ENCODE assay signal across 13 cellular contexts in genomic region chr5:138029944-138030343, GRCh38. TPM values are rescaled to one million over a fixed set of nuclear protein-coding genes. Genes with fewer than 3 reads are reported as not detected.
DNase-seq lines count a peak whose midpoint lies in the region; ATAC-seq and TF ChIP-seq lines count a peak whose summit lies in the region.
"Had no signal": no experiment of that assay in that cellular context is flagged by ENCODE, and none has a peak within 500 bp of the region (broad histone marks: within the 10 kb centered on the region; RNA-seq: fewer than 3 reads in every experiment).

No MANE protein-coding gene starts in this region.

- H3K27ac Mint-ChIP-seq in Caco-2 (ENCODE audit: unreplicated experiment) (no peak overlapping the region), HFFc6 (peak overlapping the region; percentile 2; the same call in 1 of the 2 replicates)
- peak overlapping the region; percentile 97 for H3K27ac Mint-ChIP-seq in activated CD4-positive, alpha-beta memory T cell treated with anti-CD3 and anti-CD28 coated beads, Interleukin-2, amount 10 ng/mL, durations not matched to agents 7 days and 5 days
- peak overlapping the region in 3 of 9 donors; percentile 10 to 14 (median 12) for H3K27ac Mint-ChIP-seq in naive thymus-derived CD4-positive, alpha-beta T cell

- intact Hi-C loops in Caco-2 (cut with micrococcal nuclease; ENCODE audit: unreplicated experiment), result no loop called here
- intact Hi-C loops in naive thymus-derived CD4-positive, alpha-beta T cell (cut with micrococcal nuclease), result loop anchor here (5.0 to 10.0 kb wide), 8 partner anchors 302 to 1535 kb away; partner anchors contain the start of genes CDC25C (in 1 of the 2), EGR1 (in 1 of the 2), ETF1 (in 1 of the 2) and FAM53C (in 1 of the 2)
- intact Hi-C loops in sciatic nerve (cut with DNase I), result no loop called here

- H3K27me3 Mint-ChIP-seq in Caco-2 (ENCODE audit: insufficient read depth, unreplicated experiment) (no peaks in the 10 kb centered on the region), HFFc6 (ENCODE audit: insufficient read depth) (peaks cover 2% of the 10 kb centered on the region)
- H3K27me3 Mint-ChIP-seq in activated CD4-positive, alpha-beta memory T cell treated with anti-CD3 and anti-CD28 coated beads, Interleukin-2, amount 10 ng/mL, durations not matched to agents 7 days and 5 days, result no peaks in the 10 kb centered on the region
- H3K27me3 Mint-ChIP-seq in naive thymus-derived CD4-positive, alpha-beta T cell, result no peaks in the 10 kb centered on the region

- peaks cover 30% of the 10 kb centered on the region for H3K36me3 Mint-ChIP-seq in Caco-2 (ENCODE audit: insufficient read depth, unreplicated experiment)
- peaks cover 19% of the 10 kb centered on the region; the same call in 1 of the 2 replicates for H3K36me3 Mint-ChIP-seq in HFFc6 (ENCODE audit: low read depth)
- peaks cover 40% of the 10 kb centered on the region for H3K36me3 Mint-ChIP-seq in activated CD4-positive, alpha-beta memory T cell treated with anti-CD3 and anti-CD28 coated beads, Interleukin-2, amount 10 ng/mL, durations not matched to agents 7 days and 5 days (ENCODE audit: low read depth)
- peaks cover 3 to 18% (median 9%) of the 10 kb centered on the region in 5 donors for H3K36me3 Mint-ChIP-seq in naive thymus-derived CD4-positive, alpha-beta T cell

- POLR2A ChIA-PET in Caco-2 (lab: Charles Lee), result interaction anchor here (0.6 to 0.7 kb wide), 3 partner anchors 99 to 875 kb away, joined by 4 to 19 read pairs (median 8); no protein-coding TSS in a partner anchor
- POLR2A ChIA-PET in activated CD4-positive, alpha-beta memory T cell treated with anti-CD3 and anti-CD28 coated beads, Interleukin-2, amount 10 ng/mL, durations not matched to agents 7 days and 5 days (lab: Charles Lee), result interaction anchor here (1.0 kb wide), 1 partner anchor 35 kb away, joined by 3 read pairs; no protein-coding TSS in a partner anchor
- POLR2A ChIA-PET in naive thymus-derived CD4-positive, alpha-beta T cell (lab: Charles Lee), result interaction anchor here (0.6 to 0.7 kb wide), 2 partner anchors 21 to 77 kb away, joined by 3 to 4 read pairs; no protein-coding TSS in a partner anchor

- ATAC-seq in naive thymus-derived CD4-positive, alpha-beta T cell, result no peak
- ATAC-seq in sciatic nerve, result no peak

- no peaks in the 10 kb centered on the region for H3K9me3 Mint-ChIP-seq in Caco-2 (ENCODE audit: unreplicated experiment)
- H3K9me3 Mint-ChIP-seq in HFFc6, result no peaks in the 10 kb centered on the region
- no peaks in the 10 kb centered on the region for H3K9me3 Mint-ChIP-seq in activated CD4-positive, alpha-beta memory T cell treated with anti-CD3 and anti-CD28 coated beads, Interleukin-2, amount 10 ng/mL, durations not matched to agents 7 days and 5 days
- no peaks in the 10 kb centered on the region for H3K9me3 Mint-ChIP-seq in naive thymus-derived CD4-positive, alpha-beta T cell
- H3K9me3 Mint-ChIP-seq: H9 had no signal

- CTCF ChIA-PET in Caco-2 (lab: Charles Lee), result interaction anchor here (0.7 kb wide), 1 partner anchor 96 kb away, joined by 6 read pairs; no protein-coding TSS in a partner anchor
- CTCF ChIA-PET in activated CD4-positive, alpha-beta memory T cell treated with anti-CD3 and anti-CD28 coated beads, Interleukin-2, amount 10 ng/mL, durations not matched to agents 7 days and 5 days (lab: Charles Lee), result interaction anchor here (0.7 to 1.4 kb wide), 4 partner anchors 39 to 1675 kb away, joined by 3 read pairs; no protein-coding TSS in a partner anchor
- CTCF ChIA-PET in naive thymus-derived CD4-positive, alpha-beta T cell (lab: Charles Lee), result interaction anchor here (0.7 kb wide), 1 partner anchor 17 kb away, joined by 3 read pairs; no protein-coding TSS in a partner anchor

- no peaks in the 10 kb centered on the region for H3K36me3 ChIP-seq in Caco-2 (ENCODE audit: control insufficient read depth, insufficient read depth, low read length)
- H3K36me3 ChIP-seq in naive thymus-derived CD4-positive, alpha-beta T cell (ENCODE audit: control insufficient read depth in 2 of 3, insufficient read depth in 3 of 3, low read length in 3 of 3), result peaks cover 0 to 11% (median 0%) of the 10 kb centered on the region in 3 experiments

- TF ChIP-seq CTCF in Caco-2 (IDR thresholded peaks at IDR 0.05; ENCODE audit: insufficient read depth in 1 of 2, low read depth in 1 of 2, low read length in 1 of 2, severe bottlenecking in 1 of 2, unreplicated experiment in 1 of 2), result no peak
- no peak for TF ChIP-seq CTCF in HFFc6 (IDR thresholded peaks at IDR 0.05)

- peaks cover 12% of the 10 kb centered on the region for H3K4me1 ChIP-seq in Caco-2
- H3K4me1 ChIP-seq in naive thymus-derived CD4-positive, alpha-beta T cell (ENCODE audit: control insufficient read depth in 2 of 2, insufficient read depth in 2 of 2, low read length in 2 of 2), result peaks cover 27 to 55% of the 10 kb centered on the region in 2 donors

- no peak overlapping the region for H3K4me3 ChIP-seq in Caco-2 (ENCODE audit: low read depth, low read length)
- no peak overlapping the region for H3K4me3 ChIP-seq in naive thymus-derived CD4-positive, alpha-beta T cell (ENCODE audit: low read length)
- H3K4me3 ChIP-seq: SJSA1 had no signal

- DNase-seq in Caco-2 (no peak), HFFc6 (no peak), sciatic nerve (ENCODE audit: low spot score) (no peak), NCI-H146 (lab: John Stamatoyannopoulos, UW) (no peak), NCI-H1930 (lab: John Stamatoyannopoulos, UW) (no peak)
- DNase-seq in activated CD4-positive, alpha-beta memory T cell treated with anti-CD3 and anti-CD28 coated beads, Interleukin-2, amount 10 ng/mL, durations not matched to agents 7 days and 5 days, result no peak
- DNase-seq in naive thymus-derived CD4-positive, alpha-beta T cell, result no peak
- DNase-seq: anterior cingulate cortex, H9, NCI-H526 had no signal

- H3K27ac ChIP-seq in naive thymus-derived CD4-positive, alpha-beta T cell (ENCODE audit: low read depth, low read length), result no peak overlapping the region
- H3K27ac ChIP-seq: SJSA1 had no signal

- H3K4me1 Mint-ChIP-seq in Caco-2 (ENCODE audit: low read depth, unreplicated experiment) (peaks cover 14% of the 10 kb centered on the region), HFFc6 (ENCODE audit: low read depth) (peaks cover 61% of the 10 kb centered on the region)
- H3K4me1 Mint-ChIP-seq in activated CD4-positive, alpha-beta memory T cell treated with anti-CD3 and anti-CD28 coated beads, Interleukin-2, amount 10 ng/mL, durations not matched to agents 7 days and 5 days, result peaks cover 70% of the 10 kb centered on the region
- peaks cover 55 to 79% (median 68%) of the 10 kb centered on the region in 7 donors for H3K4me1 Mint-ChIP-seq in naive thymus-derived CD4-positive, alpha-beta T cell

- no peaks in the 10 kb centered on the region for H3K9me3 ChIP-seq in Caco-2
- H3K9me3 ChIP-seq in naive thymus-derived CD4-positive, alpha-beta T cell (ENCODE audit: control insufficient read depth in 2 of 3, low read length in 3 of 3), result no peaks in the 10 kb centered on the region
- H3K9me3 ChIP-seq: SJSA1 had no signal

- BruUV-seq in Caco-2 (replicated peaks; lab: Mats Ljungman, UMichigan), result TSS peak; percentile 0

- H3K27me3 ChIP-seq in Caco-2 (replicated peaks; ENCODE audit: control insufficient read depth, insufficient read depth, low read length), result no peaks in the 10 kb centered on the region
- no peaks in the 10 kb centered on the region for H3K27me3 ChIP-seq in naive thymus-derived CD4-positive, alpha-beta T cell (ENCODE audit: control insufficient read depth in 2 of 2, insufficient read depth in 2 of 2, low read length in 2 of 2)
- H3K27me3 ChIP-seq: SJSA1 had no signal

- H3K4me3 Mint-ChIP-seq in Caco-2 (ENCODE audit: unreplicated experiment), result no peak overlapping the region
- no peak overlapping the region for H3K4me3 Mint-ChIP-seq in HFFc6
- peak overlapping the region; percentile 90 for H3K4me3 Mint-ChIP-seq in activated CD4-positive, alpha-beta memory T cell treated with anti-CD3 and anti-CD28 coated beads, Interleukin-2, amount 10 ng/mL, durations not matched to agents 7 days and 5 days
- peak overlapping the region; percentile 27 to 100 (median 82) for H3K4me3 Mint-ChIP-seq in naive thymus-derived CD4-positive, alpha-beta T cell

RNA-seq across cellular contexts. Expression of gene FAM13B, which starts 2.9 kb away (rescaled TPM):
- total RNA-seq in Caco-2 (2022), result 49.0 and 55.8 TPM in 2 replicates
- 10 to 100 TPM; 27.5 to 38.2 (median 31.8) TPM for total RNA-seq in HFFc6 (2021; fragmentation: NEBNext Ultra II Directional; extraction: Animal tissue kit (Norgen Biotek cat#: 25700))
- total RNA-seq in activated CD4-positive, alpha-beta memory T cell treated with anti-CD3 and anti-CD28 coated beads, Interleukin-2, amount 10 ng/mL, durations not matched to agents 7 days and 5 days, result 10 to 100 TPM; 24.9 to 25.3 TPM
- 10 to 100 TPM; 36.4 to 58.8 (median 46.6) TPM for total RNA-seq in naive thymus-derived CD4-positive, alpha-beta T cell
- 10 to 100 TPM; 17.6 to 24.9 TPM for polyA plus RNA-seq in naive thymus-derived CD4-positive, alpha-beta T cell
- total RNA-seq in sciatic nerve, result 82.4 TPM

RNA-seq across cellular contexts. Expression of gene WNT8A, which starts 53.9 kb away (rescaled TPM):
- total RNA-seq in Caco-2 (2022) (not detected in 2 replicates), sciatic nerve (not detected)
- not detected for total RNA-seq in HFFc6 (2021; fragmentation: NEBNext Ultra II Directional; extraction: Animal tissue kit (Norgen Biotek cat#: 25700))
- not detected for total RNA-seq in activated CD4-positive, alpha-beta memory T cell treated with anti-CD3 and anti-CD28 coated beads, Interleukin-2, amount 10 ng/mL, durations not matched to agents 7 days and 5 days
- not detected for total RNA-seq in naive thymus-derived CD4-positive, alpha-beta T cell
- not detected for polyA plus RNA-seq in naive thymus-derived CD4-positive, alpha-beta T cell
- total RNA-seq: fibroblast of villous mesenchyme, HT1080, SJSA1 had no signal

Comparison
In these comparisons a context has a peak if more than half of its experiments do, and no peak if none do; other contexts are left out.
1. H3K4me3 Mint-ChIP-seq: peak in activated CD4-positive, alpha-beta memory T cell treated with anti-CD3 and anti-CD28 coated beads, Interleukin-2, amount 10 ng/mL, durations not matched to agents 7 days and 5 days (single experiment) and naive thymus-derived CD4-positive, alpha-beta T cell (10 of 10); none in Caco-2 (single experiment) and HFFc6 (single experiment).
2. intact Hi-C loops: an anchor here in naive thymus-derived CD4-positive, alpha-beta T cell (5.0 to 10.0 kb wide); none called in Caco-2 and sciatic nerve.